In the genomic region with DNA sequence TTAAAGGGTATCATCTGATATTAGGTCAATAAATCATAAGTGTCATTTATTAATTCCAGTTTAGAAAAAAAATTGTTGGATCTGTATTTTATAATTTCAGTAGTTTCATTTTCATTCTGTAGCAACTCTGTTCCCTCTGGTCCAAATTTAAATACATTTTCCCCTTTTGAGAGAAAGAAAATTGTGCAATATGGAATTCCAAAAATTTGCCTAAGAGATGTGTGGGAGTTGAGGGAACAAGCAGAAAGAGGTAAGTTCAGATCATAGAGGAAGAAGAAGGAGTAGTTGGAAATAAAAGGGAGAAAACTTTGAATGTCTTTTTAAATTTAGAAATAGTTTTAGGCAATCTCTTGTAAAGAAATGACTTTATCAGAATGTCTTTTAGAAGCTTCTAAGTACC, we compare ENCODE assay signal across 24 cellular contexts. TPM values are rescaled to one million over a fixed set of nuclear protein-coding genes. Genes with fewer than 3 reads are reported as not detected.
DNase-seq lines count a peak whose midpoint lies in the region; ATAC-seq, FAIRE-seq and TF ChIP-seq lines count a peak whose summit lies in the region.
"Had no signal": no experiment of that assay in that cellular context is flagged by ENCODE, and none has a peak within 500 bp of the region (broad histone marks: within the 10 kb centered on the region; RNA-seq: fewer than 3 reads in every experiment).

No MANE protein-coding gene starts in this region.

- peak overlapping the region; percentile 7 for H2BK5ac ChIP-seq in IMR-90 (ENCODE audit: low read depth, low read length, poor library complexity, severe bottlenecking)

- peak; percentile 10; the same call in 1 of the 2 replicates for ATAC-seq in IMR-90 (ENCODE audit: low read depth)
- ATAC-seq in HG02970 (IDR thresholded peaks at IDR 0.05; ENCODE audit: low FRiP score, unreplicated experiment): no peak
- no peak for ATAC-seq in GM21528 (IDR thresholded peaks at IDR 0.05; ENCODE audit: low FRiP score, unreplicated experiment)
- no peak for ATAC-seq in HG03378 (IDR thresholded peaks at IDR 0.05; ENCODE audit: unreplicated experiment)
- ATAC-seq in sciatic nerve: no peak
- ATAC-seq: A549; activated CD8-positive, alpha-beta T cell treated with anti-CD3 and anti-CD28 coated beads for 36 hours; effector memory CD8-positive, alpha-beta T cell; mucosa of descending colon had no signal

- H3K4me2 ChIP-seq in IMR-90 (ENCODE audit: low read depth, low read length): peak overlapping the region; percentile 45; the same call in 1 of the 2 replicates
- H3K4me2 ChIP-seq: A549 had no signal

- intact Hi-C loops in IMR-90 (cut with micrococcal nuclease): no loop called here
- intact Hi-C loops in sciatic nerve (cut with DNase I): no loop called here

- no peak overlapping the region for H2AFZ ChIP-seq in IMR-90 (replicated peaks; ENCODE audit: low read length, poor library complexity)

- TF ChIP-seq CTCF in AG04449 (IDR thresholded peaks at IDR 0.05; ENCODE audit: insufficient read depth, low read length, missing control alignments) (no peak), IMR-90 (conservative IDR thresholded peaks at IDR 0.05; ENCODE audit: low read depth, low read length) (no peak)

- H4K91ac ChIP-seq in IMR-90 (ENCODE audit: insufficient read depth, low read depth, low read length): no peak overlapping the region

- H3K9me1 ChIP-seq in IMR-90 (ENCODE audit: insufficient read depth, low read length): no peaks in the 10 kb centered on the region

- no peaks in the 10 kb centered on the region for H3K79me1 ChIP-seq in IMR-90 (ENCODE audit: low read depth in 1 of 2, low read length in 2 of 2)

- H3K36me3 ChIP-seq in IMR-90 (ENCODE audit: control insufficient read depth, insufficient read depth, low read length): no peaks in the 10 kb centered on the region
- H3K36me3 ChIP-seq: left ventricle myocardium inferior had no signal

- POLR2A ChIA-PET in AG04449 (lab: Yijun Ruan, JAX) (no interaction called here), IMR-90 (lab: Charles Lee; ENCODE audit: unreplicated experiment) (no interaction called here)

- no peak overlapping the region; the same call in 2 of the 3 replicates for H2BK15ac ChIP-seq in IMR-90 (ENCODE audit: low read depth, low read length)

- H3K9ac ChIP-seq in IMR-90 (ENCODE audit: low read depth, low read length): no peak overlapping the region

- DNase-seq in AG04449 (ENCODE audit: low read depth, low spot score): peak; percentile 33
- peak; percentile 42 for DNase-seq in IMR-90
- peak; percentile 16 for DNase-seq in myocyte (ENCODE audit: low read depth)
- DNase-seq in sciatic nerve (ENCODE audit: low spot score): no peak
- DNase-seq: activated CD8-positive, alpha-beta T cell treated with anti-CD3 and anti-CD28 coated beads for 36 hours; aorta; cerebellar nuclear complex; effector memory CD8-positive, alpha-beta T cell; immature natural killer cell; left ventricle myocardium inferior; mucosa of descending colon; NCI-H1092 treated with DMSO at 0.1 percent for 48 hours; NCI-H2081 treated with DMSO at 0.1 percent for 48 hours; retina; stimulated activated CD8-positive, alpha-beta memory T cell treated with anti-CD3 and anti-CD28 coated beads, Interleukin-4, amount 100 ng/mL, for 48 hours; substantia nigra; T1000 had no signal

- 0 out of 2 replicates have a peak, but pooled peaks cover 2% of the 10 kb centered on the region for H3K4me1 ChIP-seq in IMR-90 (ENCODE audit: control insufficient read depth, insufficient read depth, low read length)
- H3K4me1 ChIP-seq: A549, left ventricle myocardium inferior had no signal

- H3K14ac ChIP-seq in IMR-90 (replicated peaks; ENCODE audit: low read depth, low read length): no peak overlapping the region

- H3K23ac ChIP-seq in IMR-90 (ENCODE audit: low read depth, low read length): no peak overlapping the region

- H2AK9ac ChIP-seq in IMR-90 (replicated peaks; ENCODE audit: low read depth, low read length, poor library complexity): no peak overlapping the region

- CTCF ChIA-PET in AG04449 (lab: Yijun Ruan, JAX): interaction anchor here (1.2 to 2.7 kb wide), 4 partner anchors 10 to 292 kb away, joined by 3 to 8 read pairs (median 4); no protein-coding TSS in a partner anchor
- CTCF ChIA-PET in IMR-90 (lab: Yijun Ruan, JAX): interaction anchor here (1.5 kb wide), 1 partner anchor 14 kb away, joined by 3 read pairs; no protein-coding TSS in a partner anchor

- H2AK5ac ChIP-seq in IMR-90 (ENCODE audit: low read depth, low read length): no peak overlapping the region

- no peak overlapping the region for H2BK20ac ChIP-seq in IMR-90 (ENCODE audit: low read depth, low read length)

- FAIRE-seq in endometrium (lab: Jason Lieb, UNC): peak; percentile 64
- FAIRE-seq: A549, H1 had no signal

- H4K8ac ChIP-seq in IMR-90 (ENCODE audit: low read depth in 2 of 2, low read length in 2 of 2): peak overlapping the region in 1 of 2 experiments; percentile 38; a peak in 1 of 4 replicates

- H3K27me3 ChIP-seq in IMR-90 (ENCODE audit: control insufficient read depth, insufficient read depth, low read length): no peaks in the 10 kb centered on the region

- no peak for TF ChIP-seq POLR2A in IMR-90 (IDR thresholded peaks at IDR 0.05; ENCODE audit: low read depth, low read length)

- H4K5ac ChIP-seq in IMR-90 (ENCODE audit: low read depth, low read length): no peak overlapping the region

- dilution Hi-C loops in IMR-90 (cut with HindIII; ENCODE audit: low sequenced_read_pairs, unreplicated experiment): no loop called here

- in situ Hi-C loops in IMR-90 (cut with MboI; ENCODE audit: low sequenced_read_pairs): no loop called here

- H3K4me3 ChIP-seq in AG04449 (ENCODE audit: low read depth, low read length): no peak overlapping the region
- no peak overlapping the region for H3K4me3 ChIP-seq in IMR-90 (ENCODE audit: insufficient read depth, low read depth, low read length)
- H3K4me3 ChIP-seq: A549, left ventricle myocardium inferior, mucosa of descending colon had no signal

- H4K20me1 ChIP-seq in IMR-90 (ENCODE audit: insufficient read depth, low read length): no peaks in the 10 kb centered on the region

- no peak overlapping the region for H3K56ac ChIP-seq in IMR-90 (ENCODE audit: extremely low read depth, insufficient read depth, low read length)

- no peak overlapping the region for H3K27ac ChIP-seq in IMR-90 (ENCODE audit: insufficient read depth, low read length)
- H3K27ac ChIP-seq: A549, left ventricle myocardium inferior had no signal

- H2BK120ac ChIP-seq in IMR-90 (ENCODE audit: low read depth, low read length): 0 out of 2 replicates have a peak overlapping the region, but pooled peaks have one; percentile 25

- H3K4ac ChIP-seq in IMR-90 (ENCODE audit: low read depth, low read length): no peak overlapping the region

- no peaks in the 10 kb centered on the region for H3K9me3 ChIP-seq in IMR-90 (ENCODE audit: control insufficient read depth, insufficient read depth, low read length)
- H3K9me3 ChIP-seq: A549, mucosa of descending colon had no signal

- H3K18ac ChIP-seq in IMR-90 (ENCODE audit: low read depth, low read length): no peak overlapping the region

- BruUV-seq in IMR-90 (replicated peaks; lab: Mats Ljungman, UMichigan): no TSS peak

- TF ChIP-seq RAD21 in IMR-90 (IDR thresholded peaks at IDR 0.05; ENCODE audit: low read length): no peak

TF ChIP-seq in IMR-90, 13 proteins besides CTCF, POLR2A, EP300 and RAD21:
- TF ChIP-seq MAFK (IDR thresholded peaks at IDR 0.05; ENCODE audit: low read depth, low read length): no peak
- TF ChIP-seq CEBPB (IDR thresholded peaks at IDR 0.05; ENCODE audit: low read depth, low read length): peak; percentile 85
- TF ChIP-seq, protein P1, sequence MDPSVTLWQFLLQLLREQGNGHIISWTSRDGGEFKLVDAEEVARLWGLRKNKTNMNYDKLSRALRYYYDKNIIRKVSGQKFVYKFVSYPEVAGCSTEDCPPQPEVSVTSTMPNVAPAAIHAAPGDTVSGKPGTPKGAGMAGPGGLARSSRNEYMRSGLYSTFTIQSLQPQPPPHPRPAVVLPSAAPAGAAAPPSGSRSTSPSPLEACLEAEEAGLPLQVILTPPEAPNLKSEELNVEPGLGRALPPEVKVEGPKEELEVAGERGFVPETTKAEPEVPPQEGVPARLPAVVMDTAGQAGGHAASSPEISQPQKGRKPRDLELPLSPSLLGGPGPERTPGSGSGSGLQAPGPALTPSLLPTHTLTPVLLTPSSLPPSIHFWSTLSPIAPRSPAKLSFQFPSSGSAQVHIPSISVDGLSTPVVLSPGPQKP (IDR thresholded peaks at IDR 0.05; ENCODE audit: borderline replicate concordance, low read depth, low read length): no peak
- TF ChIP-seq, protein P2, sequence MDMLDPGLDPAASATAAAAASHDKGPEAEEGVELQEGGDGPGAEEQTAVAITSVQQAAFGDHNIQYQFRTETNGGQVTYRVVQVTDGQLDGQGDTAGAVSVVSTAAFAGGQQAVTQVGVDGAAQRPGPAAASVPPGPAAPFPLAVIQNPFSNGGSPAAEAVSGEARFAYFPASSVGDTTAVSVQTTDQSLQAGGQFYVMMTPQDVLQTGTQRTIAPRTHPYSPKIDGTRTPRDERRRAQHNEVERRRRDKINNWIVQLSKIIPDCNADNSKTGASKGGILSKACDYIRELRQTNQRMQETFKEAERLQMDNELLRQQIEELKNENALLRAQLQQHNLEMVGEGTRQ (IDR thresholded peaks at IDR 0.05; ENCODE audit: low read depth, low read length): no peak

RNA-seq across cellular contexts. Expression of a gene that starts 48.9 kb away (rescaled TPM):
- 19.4 and 22.8 TPM in 2 replicates for total RNA-seq in IMR-90 (2012; rRNA removed)
- polyA plus RNA-seq in IMR-90 (2012; rRNA removed): 7.5 and 11.7 TPM in 2 replicates
- 2.2 and 6.1 TPM in 2 replicates for polyA plus RNA-seq in IMR-90 (2012; cell fraction: cytosol; rRNA removed)
- polyA plus RNA-seq in IMR-90 (2012; cell fraction: nucleus; rRNA removed; ENCODE audit: low replicate concordance): 2.2 and 16.5 TPM in 2 replicates
- total RNA-seq in myocyte: 132 and 149 TPM in 2 replicates
- 30.4 TPM for polyA plus RNA-seq in myocyte (2012)
- 296 TPM for total RNA-seq in sciatic nerve
- total RNA-seq: activated CD8-positive, alpha-beta T cell treated with anti-CD3 and anti-CD28 coated beads for 36 hours; NCI-H460 had no signal
- polyA plus RNA-seq: A549, immature natural killer cell had no signal
